Comparison of ENCODE assay signal across 8 cellular contexts in genomic region chr16:14071576-14072271, GRCh38. TPM values are rescaled to one million over a fixed set of nuclear protein-coding genes. Genes with fewer than 3 reads are reported as not detected.
DNase-seq lines count a peak whose midpoint lies in the region; ATAC-seq and TF ChIP-seq lines count a peak whose summit lies in the region.

No MANE protein-coding gene starts in this region.

- peaks cover 7% of the 10 kb centered on the region for H3K27me3 Mint-ChIP-seq in CD8-positive, alpha-beta T cell (ENCODE audit: low read depth)
- H3K27me3 Mint-ChIP-seq in memory B cell (peaks cover 4% of the 10 kb centered on the region), type B pancreatic cell (no peaks in the 10 kb centered on the region)

- peak overlapping the region; percentile 81 for H3K27ac Mint-ChIP-seq in CD8-positive, alpha-beta T cell
- H3K27ac Mint-ChIP-seq in memory B cell: peak overlapping the region; percentile 75
- H3K27ac Mint-ChIP-seq in type B pancreatic cell: peak overlapping the region; percentile 89

- TF ChIP-seq CTCF in CD8-positive, alpha-beta T cell (IDR thresholded peaks at IDR 0.05): no peak
- no peak for TF ChIP-seq CTCF in type B pancreatic cell (conservative IDR thresholded peaks at IDR 0.05)

- CTCF ChIA-PET in CD8-positive, alpha-beta T cell (lab: Charles Lee): interaction anchor here (1.2 kb wide), 1 partner anchor 10 kb away, joined by 3 read pairs; no protein-coding TSS in a partner anchor
- CTCF ChIA-PET in HEK293T (lab: Yijun Ruan, JAX): no interaction called here

- no peaks in the 10 kb centered on the region for H3K9me3 Mint-ChIP-seq in CD8-positive, alpha-beta T cell
- H3K9me3 Mint-ChIP-seq in memory B cell: no peaks in the 10 kb centered on the region
- no peaks in the 10 kb centered on the region for H3K9me3 Mint-ChIP-seq in type B pancreatic cell

- peaks cover 4% of the 10 kb centered on the region for H3K36me3 Mint-ChIP-seq in CD8-positive, alpha-beta T cell
- H3K36me3 Mint-ChIP-seq in memory B cell (no peaks in the 10 kb centered on the region), type B pancreatic cell (peaks cover 7% of the 10 kb centered on the region)

- POLR2A ChIA-PET in CD8-positive, alpha-beta T cell (lab: Charles Lee): no interaction called here
- POLR2A ChIA-PET in HEK293T (lab: Yijun Ruan, JAX): interaction anchor here (1.0 to 1.5 kb wide), 2 partner anchors 15 to 29 kb away, joined by 3 to 4 read pairs; no protein-coding TSS in a partner anchor

- ATAC-seq in CD8-positive, alpha-beta T cell: peak; percentile 39
- ATAC-seq in GM19438 (IDR thresholded peaks at IDR 0.05; ENCODE audit: low read depth, unreplicated experiment) (peak; percentile 40), memory B cell (ENCODE audit: low read depth) (peak; percentile 25)

- peaks cover 16% of the 10 kb centered on the region for H3K4me1 Mint-ChIP-seq in CD8-positive, alpha-beta T cell (ENCODE audit: low read depth)
- peaks cover 10% of the 10 kb centered on the region for H3K4me1 Mint-ChIP-seq in memory B cell
- H3K4me1 Mint-ChIP-seq in type B pancreatic cell (ENCODE audit: unreplicated experiment): peaks cover 31% of the 10 kb centered on the region

- peak overlapping the region; percentile 41 for H3K27ac ChIP-seq in CD8-positive, alpha-beta T cell (ENCODE audit: low read depth, low read length)
- peak overlapping the region; percentile 81 for H3K27ac ChIP-seq in caudate nucleus (ENCODE audit: low read depth, low read length)

- peaks cover 11% of the 10 kb centered on the region for H3K4me1 ChIP-seq in CD8-positive, alpha-beta T cell (ENCODE audit: insufficient read depth, low read length)

- peak overlapping the region; percentile 83 for H3K4me3 ChIP-seq in CD8-positive, alpha-beta T cell (ENCODE audit: low read depth, low read length)

- intact Hi-C loops in CD8-positive, alpha-beta T cell (cut with DNase I, micrococcal nuclease): loop anchor here (1.0 to 5.0 kb wide), 5 partner anchors 121 to 557 kb away; partner anchors contain the start of gene ERCC4 (in 2 of the 2)

- H3K27me3 ChIP-seq in CD8-positive, alpha-beta T cell (ENCODE audit: insufficient read depth, low read length): no peaks in the 10 kb centered on the region

- no peaks in the 10 kb centered on the region for H3K36me3 ChIP-seq in CD8-positive, alpha-beta T cell (ENCODE audit: insufficient read depth, low read length)

- DNase-seq in CD8-positive, alpha-beta T cell: peak in 1 of 7 experiments; percentile 9
- DNase-seq in LHCN-M2 (ENCODE audit: low read depth) (peak; percentile 22), caudate nucleus (lab: John Stamatoyannopoulos, UW) (peak in 4 of 61 donors; percentile 26 to 64 (median 42)), memory B cell (ENCODE audit: low spot score in 2 of 2) (no peak), type B pancreatic cell (ENCODE audit: extremely low spot score, unreplicated experiment) (no peak), HEK293T (ENCODE audit: extremely low spot score) (no peak)
- DNase-seq in activated effector memory CD4-positive, alpha-beta T cell treated with anti-CD3 and anti-CD28 coated beads, Interleukin-2, amount 50 U/mL, for 16 hours: no peak

- H3K4me3 Mint-ChIP-seq in CD8-positive, alpha-beta T cell: peak overlapping the region; percentile 89
- peak overlapping the region; percentile 81 for H3K4me3 Mint-ChIP-seq in memory B cell
- H3K4me3 Mint-ChIP-seq in type B pancreatic cell: peak overlapping the region; percentile 95

- H3K9me3 ChIP-seq in CD8-positive, alpha-beta T cell (ENCODE audit: low read length): no peaks in the 10 kb centered on the region

TF ChIP-seq in HEK293T, 16 proteins besides CTCF, POLR2A, EP300 and RAD21:
- no peak for TF ChIP-seq ELF4 (IDR thresholded peaks at IDR 0.05)
- TF ChIP-seq ZNF384 (IDR thresholded peaks at IDR 0.05): no peak
- no peak for TF ChIP-seq NFRKB (IDR thresholded peaks at IDR 0.05)
- no peak for TF ChIP-seq HDGF (IDR thresholded peaks at IDR 0.05; ENCODE audit: borderline replicate concordance)
- no peak for TF ChIP-seq SUZ12 (IDR thresholded peaks at IDR 0.05)

RNA-seq across cellular contexts. Expression of gene MRTFB, which starts 0.6 kb away (rescaled TPM):
- total RNA-seq in CD8-positive, alpha-beta T cell: 10 to 100 TPM; 13.4 to 14.5 TPM
- total RNA-seq in LHCN-M2 (2014; rRNA removed) (6.5 and 9.8 TPM in 2 replicates), type B pancreatic cell (ENCODE audit: low replicate concordance) (43.2 and 61.0 TPM in 2 replicates)
- 3.1 TPM for polyA plus RNA-seq in LHCN-M2 (2012)
